ENCODE assay signal across 16 cellular contexts in genomic region chr20:62605996-62606395, GRCh38. TPM values are rescaled to one million over a fixed set of nuclear protein-coding genes. Genes with fewer than 3 reads are reported as not detected.
A peak's percentile ranks its signal among the peaks of the same experiment; 100 is the strongest.
DNase-seq lines count a peak whose midpoint lies in the region; ATAC-seq and TF ChIP-seq lines count a peak whose summit lies in the region.
"Had no signal": no experiment of that assay in that cellular context is flagged by ENCODE, and none has a peak within 500 bp of the region (broad histone marks: within the 10 kb centered on the region; RNA-seq: fewer than 3 reads in every experiment).

No MANE protein-coding gene starts in this region.

- peak overlapping the region; percentile 24 to 84 (median 56) for H3K4me3 Mint-ChIP-seq in naive B cell
- H3K4me3 Mint-ChIP-seq: activated CD4-positive, alpha-beta T cell treated with anti-CD3 and anti-CD28 coated beads, Interleukin-2, amount 10 ng/mL, durations not matched to agents 7 days and 5 days; activated T-cell treated with anti-CD3 and anti-CD28 coated beads, Interleukin-2, amount 50 U/mL, for 72 hours; T-helper 17 cell had no signal

- H3K27me3 Mint-ChIP-seq in naive B cell = peaks cover 7 to 15% (median 10%) of the 10 kb centered on the region in 3 donors

- peak overlapping the region; percentile 51; the same call in 1 of the 2 replicates for H3K9ac ChIP-seq in BLaER1

- H3K4me3 ChIP-seq in BLaER1 = 0 out of 2 replicates have a peak overlapping the region, but pooled peaks have one; percentile 55
- H3K4me3 ChIP-seq: colonic mucosa, left ventricle myocardium inferior, thoracic aorta had no signal

- peak overlapping the region in 5 of 6 donors; percentile 34 to 94 (median 44) for H3K27ac Mint-ChIP-seq in naive B cell
- H3K27ac Mint-ChIP-seq: activated T-cell treated with anti-CD3 and anti-CD28 coated beads, Interleukin-2, amount 50 U/mL, for 72 hours; T-helper 17 cell had no signal

- H3K4me1 ChIP-seq in BLaER1 = peaks cover 88% of the 10 kb centered on the region

- peaks cover 0 to 2% (median 0%) of the 10 kb centered on the region in 7 donors for H3K9me3 Mint-ChIP-seq in naive B cell

- H3K36me3 ChIP-seq in BLaER1 = no peaks in the 10 kb centered on the region
- H3K36me3 ChIP-seq: colonic mucosa, esophagus squamous epithelium, left ventricle myocardium inferior, thoracic aorta had no signal

- H3K4me2 ChIP-seq in BLaER1 = peak overlapping the region; percentile 99

- no peaks in the 10 kb centered on the region for H4K20me1 ChIP-seq in BLaER1

- H3K27ac ChIP-seq in BLaER1 (peak overlapping the region; percentile 77), VCaP (peak overlapping the region; percentile 21; the same call in 1 of the 2 replicates)
- H3K27ac ChIP-seq: colonic mucosa, left ventricle myocardium inferior, thoracic aorta had no signal

- H3K4me1 Mint-ChIP-seq in naive B cell = peaks cover 38 to 58% (median 48%) of the 10 kb centered on the region in 3 donors

- DNase-seq in LHCN-M2 (ENCODE audit: low read depth) (peak; percentile 63), naive B cell (no peak), NCI-H524 (lab: John Stamatoyannopoulos, UW) (no peak), RKO (ENCODE audit: low spot score) (no peak), RPMI8226 (no peak), DMS79 (lab: John Stamatoyannopoulos, UW) (no peak)
- DNase-seq: activated CD4-positive, alpha-beta T cell treated with anti-CD3 and anti-CD28 coated beads, Interleukin-2, amount 10 ng/mL, durations not matched to agents 7 days and 5 days; activated T-cell treated with anti-CD3 and anti-CD28 coated beads, Interleukin-2, amount 50 U/mL, for 72 hours; colonic mucosa; esophagus squamous epithelium; hippocampal formation; T-helper 17 cell had no signal

- H3K9me3 ChIP-seq in BLaER1 = peaks cover 5% of the 10 kb centered on the region
- H3K9me3 ChIP-seq: colonic mucosa, left ventricle myocardium inferior, thoracic aorta had no signal

- peak; percentile 29 to 46 for ATAC-seq in naive B cell (ENCODE audit: low read depth in 2 of 2)
- ATAC-seq: activated T-cell treated with anti-CD3 and anti-CD28 coated beads, Interleukin-2, amount 50 U/mL, for 72 hours; T-helper 17 cell had no signal

- H3K27me3 ChIP-seq in BLaER1 = no peaks in the 10 kb centered on the region
- H3K27me3 ChIP-seq: colonic mucosa had no signal

- no peak for TF ChIP-seq CTCF in VCaP (conservative IDR thresholded peaks at IDR 0.05)

- H3K36me3 Mint-ChIP-seq in naive B cell = no peaks in the 10 kb centered on the region

RNA-seq across cellular contexts. Expression of gene SLCO4A1, which starts 36.3 kb away (rescaled TPM):
- total RNA-seq in LHCN-M2 (2014; rRNA removed) = 0.06 and 0.17 TPM in 2 replicates
- polyA plus RNA-seq in LHCN-M2 (2012) = 0.04 TPM
- 1 to 10 TPM in 3 of 6 donors, under 1 TPM in 3; 0.29 to 4.6 (median 0.91) TPM for polyA plus RNA-seq in naive B cell (ENCODE audit: low read depth in 6 of 6)
